In the genomic region with DNA sequence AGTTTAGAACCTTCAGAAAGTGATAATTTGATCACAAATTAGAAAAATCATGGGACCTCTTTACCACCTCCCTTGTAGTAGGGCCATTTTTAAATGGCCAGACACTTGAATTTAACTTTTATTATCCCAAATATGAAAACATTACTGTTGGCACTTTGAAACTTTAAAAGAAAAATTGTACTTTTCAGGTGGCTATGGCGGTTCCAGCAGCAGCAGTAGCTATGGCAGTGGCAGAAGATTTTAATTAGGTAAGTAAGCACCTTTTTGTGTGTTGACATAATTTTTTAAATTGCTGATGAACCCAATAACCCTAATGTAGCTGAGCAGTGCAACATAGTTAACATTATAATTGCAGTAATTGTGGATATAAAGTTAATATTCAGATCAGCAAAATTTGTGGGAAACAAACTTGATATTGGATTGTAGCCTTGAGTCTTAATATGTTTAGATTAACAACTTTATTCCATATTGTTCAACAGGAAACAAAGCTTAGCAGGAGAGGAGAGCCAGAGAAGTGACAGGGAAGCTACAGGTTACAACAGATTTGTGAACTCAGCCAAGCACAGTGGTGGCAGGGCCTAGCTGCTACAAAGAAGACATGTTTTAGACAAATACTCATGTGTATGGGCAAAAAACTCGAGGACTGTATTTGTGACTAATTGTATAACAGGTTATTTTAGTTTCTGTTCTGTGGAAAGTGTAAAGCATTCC, we compare ENCODE assay signal across 1 cellular context.
A peak's percentile ranks its signal among the peaks of the same experiment; 100 is the strongest.
TF ChIP-seq lines count a peak whose summit lies in the region.

No MANE protein-coding gene starts in this region.

TF ChIP-seq in GM12878, 131 proteins besides CTCF, POLR2A, EP300 and RAD21:
- peak; percentile 26; the same call in 1 of the 2 replicates for TF ChIP-seq BACH1 (IDR thresholded peaks at IDR 0.05; ENCODE audit: borderline replicate concordance)
TF ChIP-seq in GM12878: peak in this region for 1; not testable (repeated sequence) for 130.
